In genomic region chr13:49792550-49793324, GRCh38 we compare ENCODE assay signal across 8 cellular contexts. TPM values are rescaled to one million over a fixed set of nuclear protein-coding genes. Genes with fewer than 3 reads are reported as not detected.
DNase-seq lines count a peak whose midpoint lies in the region; ATAC-seq and TF ChIP-seq lines count a peak whose summit lies in the region.

Gene KPNA3 (minus strand): TSS chr13:49792682. CDS start chr13:49792506, 176 bp downstream.

- H3K36me3 ChIP-seq in BJ (ENCODE audit: control insufficient read depth, insufficient read depth, low read length) = no peaks in the 10 kb centered on the region
- H3K36me3 ChIP-seq in kidney epithelial cell (ENCODE audit: control insufficient read depth, insufficient read depth, low read length) = no peaks in the 10 kb centered on the region

- CTCF ChIA-PET in BJ (lab: Yijun Ruan, JAX) = interaction anchor here (1.0 kb wide), 1 partner anchor 16 kb away, joined by 3 read pairs; no protein-coding TSS in a partner anchor

- DNase-seq in BJ (ENCODE audit: low read depth) (peak; percentile 78), GM19238 (ENCODE audit: insufficient read length, low spot score) (peak; percentile 89), NCI-H510A treated with DMSO at 0.1 percent for 48 hours (lab: John Stamatoyannopoulos, UW) (peak; percentile 79), chondrocyte (ENCODE audit: low spot score) (peak; percentile 97), kidney epithelial cell (ENCODE audit: low read depth) (peak; percentile 85)
- DNase-seq in activated CD4-positive, alpha-beta T cell treated with anti-CD3 and anti-CD28 coated beads for 24 hours (ENCODE audit: low read depth in 2 of 2) = peak; percentile 89 to 92
- peak; percentile 89 to 92 for DNase-seq in stimulated activated CD4-positive, alpha-beta T cell treated with anti-CD3 and anti-CD28 coated beads, Interleukin-15, amount 100 ng/mL, for 48 hours (ENCODE audit: low read depth in 2 of 2)

- POLR2A ChIA-PET in BJ (lab: Charles Lee) = interaction anchor here (0.6 to 0.8 kb wide), 7 partner anchors 17 to 1852 kb away, joined by 3 to 17 read pairs (median 8); partner anchors contain the start of gene CAB39L

- peak within 1 kb of the TSS; percentile 99 for H3K27ac Mint-ChIP-seq in chondrocyte (ENCODE audit: unreplicated experiment)

- peaks cover 37% of the 10 kb centered on the region for H3K4me1 Mint-ChIP-seq in chondrocyte (ENCODE audit: low read depth)

- peaks cover 3% of the 10 kb centered on the region for H3K36me3 Mint-ChIP-seq in chondrocyte (ENCODE audit: low read depth)

- H3K4me3 Mint-ChIP-seq in chondrocyte (ENCODE audit: unreplicated experiment) = peak within 1 kb of the TSS; percentile 93

- no peaks in the 10 kb centered on the region for H3K9me3 Mint-ChIP-seq in chondrocyte (ENCODE audit: low read depth)

- H3K27me3 ChIP-seq in BJ (ENCODE audit: control insufficient read depth, insufficient read depth, low read length) (no peaks in the 10 kb centered on the region), kidney epithelial cell (ENCODE audit: control insufficient read depth, insufficient read depth, low read length) (no peaks in the 10 kb centered on the region)

- TF ChIP-seq CTCF in BJ (IDR thresholded peaks at IDR 0.05; ENCODE audit: insufficient read depth, low read depth, low read length) (no peak), chondrocyte (IDR thresholded peaks at IDR 0.05) (peak; percentile 57), kidney epithelial cell (IDR thresholded peaks at IDR 0.05; ENCODE audit: insufficient read depth, low read length, poor library complexity, severe bottlenecking) (no peak)

- H3K27me3 Mint-ChIP-seq in chondrocyte (ENCODE audit: low read depth) = peaks cover 7% of the 10 kb centered on the region

- peak within 1 kb of the TSS; percentile 50 for H3K4me3 ChIP-seq in BJ (ENCODE audit: low read depth, low read length)
- H3K4me3 ChIP-seq in kidney epithelial cell (ENCODE audit: low read depth, low read length) = peak within 1 kb of the TSS; percentile 78

- ATAC-seq in HG03442 (IDR thresholded peaks at IDR 0.05; ENCODE audit: unreplicated experiment) = peak; percentile 86

RNA-seq across cellular contexts. Expression of gene KPNA3, which starts in this region (rescaled TPM):
- polyA plus RNA-seq in BJ (2011; rRNA removed) = 14.9 and 28.1 TPM in 2 replicates
- polyA minus RNA-seq in BJ (2011; rRNA and poly(A)+ RNA removed) = 21.5 and 29.9 TPM in 2 replicates
- total RNA-seq in chondrocyte (51.2 to 54.6 TPM (median 54.1 TPM) in 3 replicates), kidney epithelial cell (32.0 and 32.2 TPM in 2 replicates)

Comparison
In these comparisons a context has a peak if more than half of its experiments do, and no peak if none do; other contexts are left out.
1. Peak in every context shown above with its lines: DNase-seq, ATAC-seq and H3K4me3 ChIP-seq.